Comparison of ENCODE assay signal across 12 cellular contexts in the genomic region with DNA sequence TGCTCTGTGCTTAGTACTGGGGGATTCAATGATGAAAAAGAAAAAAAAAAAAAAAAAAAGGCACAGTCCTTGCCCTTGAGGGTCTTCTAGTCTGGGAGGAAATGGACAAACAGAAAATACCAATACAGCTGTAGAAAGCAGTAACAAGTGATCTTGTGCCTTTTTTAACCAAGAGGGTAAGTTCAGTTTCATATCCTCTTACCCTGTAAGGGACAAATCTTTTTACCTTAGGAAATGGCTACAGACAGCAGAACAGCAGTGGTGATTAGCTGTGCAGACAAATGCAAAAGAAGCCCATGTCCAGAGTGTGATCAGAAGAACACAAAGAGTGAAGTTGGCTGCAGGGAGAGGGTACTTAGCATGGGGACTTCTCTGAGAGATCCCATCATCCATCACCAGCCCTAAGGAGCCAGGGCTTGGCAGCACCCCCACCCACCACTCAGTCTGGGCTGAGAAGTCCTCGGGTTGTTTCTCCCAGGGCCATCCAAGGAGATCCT.
DNase-seq lines count a peak whose midpoint lies in the region; ATAC-seq, FAIRE-seq and TF ChIP-seq lines count a peak whose summit lies in the region.
"Had no signal": no experiment of that assay in that cellular context is flagged by ENCODE, and none has a peak within 500 bp of the region (broad histone marks: within the 10 kb centered on the region; RNA-seq: fewer than 3 reads in every experiment).

No MANE protein-coding gene starts in this region.

- H3K4me1 ChIP-seq in tibial artery, result no peaks in the 10 kb centered on the region
- no peaks in the 10 kb centered on the region for H3K4me1 ChIP-seq in naive thymus-derived CD4-positive, alpha-beta T cell (ENCODE audit: control insufficient read depth in 2 of 2, insufficient read depth in 2 of 2, low read length in 2 of 2)
- H3K4me1 ChIP-seq: vagina had no signal

- POLR2A ChIA-PET in naive thymus-derived CD4-positive, alpha-beta T cell (lab: Charles Lee), result no interaction called here

- H3K27me3 ChIP-seq in tibial artery, result no peaks in the 10 kb centered on the region
- H3K27me3 ChIP-seq in naive thymus-derived CD4-positive, alpha-beta T cell (ENCODE audit: control insufficient read depth in 2 of 2, insufficient read depth in 2 of 2, low read length in 2 of 2), result no peaks in the 10 kb centered on the region
- H3K27me3 ChIP-seq: SJSA1, vagina had no signal

- DNase-seq in memory B cell (ENCODE audit: low spot score in 2 of 2), result no peak
- DNase-seq in tibial artery, result no peak
- no peak for DNase-seq in H54 (ENCODE audit: insufficient read length, low spot score)
- no peak for DNase-seq in NCI-H82 (lab: John Stamatoyannopoulos, UW)
- DNase-seq in naive thymus-derived CD4-positive, alpha-beta T cell, result no peak
- DNase-seq: NCI-H1694 had no signal

- CTCF ChIA-PET in naive thymus-derived CD4-positive, alpha-beta T cell (lab: Charles Lee), result interaction anchor here (0.7 to 1.1 kb wide), 2 partner anchors 183 to 238 kb away, joined by 3 to 5 read pairs; no protein-coding TSS in a partner anchor

- no peak for TF ChIP-seq CTCF in tibial artery (IDR thresholded peaks at IDR 0.05)

- H3K9me3 Mint-ChIP-seq in memory B cell, result no peaks in the 10 kb centered on the region
- peaks cover 0 to 6% (median 0%) of the 10 kb centered on the region in 11 donors for H3K9me3 Mint-ChIP-seq in naive thymus-derived CD4-positive, alpha-beta T cell
- H3K9me3 Mint-ChIP-seq: natural killer cell treated with Interleukin-12 subunit alpha and Interleukin-12 subunit beta and Interleukin-15 and Interleukin-18, amount 100 ng/mL, for 72 hours had no signal

- ATAC-seq in GM18861 (IDR thresholded peaks at IDR 0.05; ENCODE audit: unreplicated experiment) (peak; percentile 40), GM21619 (IDR thresholded peaks at IDR 0.05; ENCODE audit: unreplicated experiment) (peak; percentile 53), HG03520 (IDR thresholded peaks at IDR 0.05; ENCODE audit: unreplicated experiment) (peak; percentile 62), memory B cell (ENCODE audit: low read depth) (peak; percentile 77)
- no peak for ATAC-seq in naive thymus-derived CD4-positive, alpha-beta T cell

- peak overlapping the region; percentile 30 for H3K4me3 Mint-ChIP-seq in memory B cell
- H3K4me3 Mint-ChIP-seq in naive thymus-derived CD4-positive, alpha-beta T cell, result no peak overlapping the region
- H3K4me3 Mint-ChIP-seq: natural killer cell treated with Interleukin-12 subunit alpha and Interleukin-12 subunit beta and Interleukin-15 and Interleukin-18, amount 100 ng/mL, for 72 hours had no signal

- H3K27ac ChIP-seq in tibial artery, result no peak overlapping the region
- no peak overlapping the region for H3K27ac ChIP-seq in naive thymus-derived CD4-positive, alpha-beta T cell (ENCODE audit: low read depth, low read length)
- H3K27ac ChIP-seq: SJSA1, vagina had no signal

- no peaks in the 10 kb centered on the region for H3K9me3 ChIP-seq in tibial artery
- no peaks in the 10 kb centered on the region for H3K9me3 ChIP-seq in naive thymus-derived CD4-positive, alpha-beta T cell (ENCODE audit: control insufficient read depth in 2 of 3, low read length in 3 of 3)
- H3K9me3 ChIP-seq: SJSA1, vagina had no signal

- H3K4me1 Mint-ChIP-seq in memory B cell, result peaks cover 20% of the 10 kb centered on the region
- H3K4me1 Mint-ChIP-seq in naive thymus-derived CD4-positive, alpha-beta T cell, result peaks cover 0 to 12% (median 6%) of the 10 kb centered on the region in 7 donors

- H3K27me3 Mint-ChIP-seq in memory B cell, result no peaks in the 10 kb centered on the region
- H3K27me3 Mint-ChIP-seq in naive thymus-derived CD4-positive, alpha-beta T cell, result peaks cover 0 to 37% (median 0%) of the 10 kb centered on the region in 5 donors

- intact Hi-C loops in tibial artery (cut with DNase I; ENCODE audit: low total_unique reads), result loop anchor here (10.0 kb wide), 1 partner anchor 239 kb away; no protein-coding TSS in a partner anchor
- intact Hi-C loops in naive thymus-derived CD4-positive, alpha-beta T cell (cut with micrococcal nuclease), result loop anchor here (5.0 to 10.0 kb wide), 3 partner anchors 81 to 611 kb away; a partner anchor contains a TSS

- peak overlapping the region; percentile 80 for H3K27ac Mint-ChIP-seq in memory B cell
- H3K27ac Mint-ChIP-seq in naive thymus-derived CD4-positive, alpha-beta T cell, result no peak overlapping the region
- H3K27ac Mint-ChIP-seq: natural killer cell treated with Interleukin-12 subunit alpha and Interleukin-12 subunit beta and Interleukin-15 and Interleukin-18, amount 100 ng/mL, for 72 hours had no signal

- no peak for FAIRE-seq in H54 (lab: Jason Lieb, UNC)

- no peaks in the 10 kb centered on the region for H3K36me3 Mint-ChIP-seq in memory B cell
- no peaks in the 10 kb centered on the region for H3K36me3 Mint-ChIP-seq in naive thymus-derived CD4-positive, alpha-beta T cell
- H3K36me3 Mint-ChIP-seq: natural killer cell treated with Interleukin-12 subunit alpha and Interleukin-12 subunit beta and Interleukin-15 and Interleukin-18, amount 100 ng/mL, for 72 hours had no signal

- H3K36me3 ChIP-seq in tibial artery, result no peaks in the 10 kb centered on the region
- H3K36me3 ChIP-seq in naive thymus-derived CD4-positive, alpha-beta T cell (ENCODE audit: control insufficient read depth in 2 of 3, insufficient read depth in 3 of 3, low read length in 3 of 3), result no peaks in the 10 kb centered on the region
- H3K36me3 ChIP-seq: vagina had no signal

- TF ChIP-seq POLR2A in H54 (IDR thresholded peaks at IDR 0.05; ENCODE audit: low read depth, low read length), result no peak

- no peak overlapping the region for H3K4me3 ChIP-seq in tibial artery
- no peak overlapping the region for H3K4me3 ChIP-seq in naive thymus-derived CD4-positive, alpha-beta T cell (ENCODE audit: low read length)
- H3K4me3 ChIP-seq: SJSA1, vagina had no signal
